Comparison of ENCODE assay signal across 20 cellular contexts in the genomic region with DNA sequence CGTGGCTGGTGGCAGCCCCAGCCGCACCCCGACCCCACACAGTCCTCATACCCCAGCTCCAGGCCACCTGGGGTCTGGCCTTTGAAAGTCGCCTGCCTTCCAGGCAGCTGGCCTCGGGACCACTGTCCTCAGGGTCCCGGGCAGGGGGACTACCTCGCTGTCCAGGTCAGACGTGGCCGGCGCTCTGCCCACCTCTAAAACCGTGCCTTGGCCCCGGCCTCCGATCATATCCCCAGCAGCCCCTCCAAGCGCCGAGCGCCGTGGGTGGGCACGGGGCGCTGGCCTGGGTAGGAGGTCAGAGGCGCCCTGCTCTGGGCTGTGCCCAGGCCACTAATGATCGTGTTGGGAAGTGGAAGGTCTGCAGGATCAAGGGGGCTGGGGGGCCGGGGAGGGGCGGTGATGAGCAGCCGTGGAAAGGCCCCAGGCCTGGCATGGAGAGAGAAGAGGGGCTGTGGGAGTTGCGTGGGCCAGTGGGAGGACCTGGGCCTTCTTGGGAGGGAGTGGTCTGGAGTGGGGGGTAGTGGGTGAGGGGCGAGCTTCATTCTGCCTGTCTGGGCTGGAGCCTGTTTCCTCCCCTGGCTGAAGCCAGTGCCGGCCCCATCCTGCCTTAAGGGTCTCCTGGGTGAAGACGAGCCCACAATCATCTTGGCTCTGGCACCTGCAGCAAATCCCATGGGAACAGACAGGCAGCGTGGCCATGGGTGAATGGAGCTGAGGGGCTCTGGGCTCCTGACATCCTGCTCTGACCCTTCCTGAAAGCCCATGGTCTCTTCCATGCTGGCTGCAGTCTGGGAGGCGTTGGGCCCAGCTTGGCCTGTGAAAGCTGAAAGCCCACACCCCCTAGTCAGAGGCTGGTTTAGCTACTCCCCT. TPM values are rescaled to one million over a fixed set of nuclear protein-coding genes. Genes with fewer than 3 reads are reported as not detected.
DNase-seq lines count a peak whose midpoint lies in the region; ATAC-seq lines count a peak whose summit lies in the region.
"Had no signal": no experiment of that assay in that cellular context is flagged by ENCODE, and none has a peak within 500 bp of the region (broad histone marks: within the 10 kb centered on the region; RNA-seq: fewer than 3 reads in every experiment).

No MANE protein-coding gene starts in this region.

- peaks cover 0 to 31% (median 7%) of the 10 kb centered on the region in 11 experiments; a peak in 11 of 22 replicates for H4K20me1 ChIP-seq in BLaER1 treated with 17β-estradiol and CSF1 and Interleukin-3, amounts not matched to agents 10 nM and 100 nM

- no peak for ATAC-seq in natural killer cell treated with Interleukin-12 subunit alpha and Interleukin-12 subunit beta and Interleukin-15 and Interleukin-18, amount 100 ng/mL, for 72 hours
- no peak for ATAC-seq in GM18867 (IDR thresholded peaks at IDR 0.05; ENCODE audit: unreplicated experiment)
- ATAC-seq: left colon had no signal

- peaks cover 54 to 82% (median 77%) of the 10 kb centered on the region in 10 experiments for H3K4me1 ChIP-seq in BLaER1 treated with 17β-estradiol and CSF1 and Interleukin-3, amounts not matched to agents 10 nM and 100 nM

- H3K4me1 Mint-ChIP-seq in activated T-helper 2 cell treated with anti-CD3 and anti-CD28 coated beads, Interferon-gamma antibody, Interleukin-2, Interleukin-4, amounts not matched to agents 10 μg/mL and 5 μg/mL and 100 μg/mL, durations not matched to agents 14 hours and 24 hours and 36 hours (ENCODE audit: low read depth): peaks cover 2% of the 10 kb centered on the region
- H3K4me1 Mint-ChIP-seq in natural killer cell treated with Interleukin-12 subunit alpha and Interleukin-12 subunit beta and Interleukin-15 and Interleukin-18, amount 100 ng/mL, for 72 hours (ENCODE audit: low read depth in 2 of 2): peaks cover 9 to 11% of the 10 kb centered on the region in 2 donors

- no peaks in the 10 kb centered on the region for H3K9me3 Mint-ChIP-seq in activated T-helper 2 cell treated with anti-CD3 and anti-CD28 coated beads, Interferon-gamma antibody, Interleukin-2, Interleukin-4, amounts not matched to agents 10 μg/mL and 5 μg/mL and 100 μg/mL, durations not matched to agents 14 hours and 24 hours and 36 hours
- H3K9me3 Mint-ChIP-seq in natural killer cell treated with Interleukin-12 subunit alpha and Interleukin-12 subunit beta and Interleukin-15 and Interleukin-18, amount 100 ng/mL, for 72 hours: no peaks in the 10 kb centered on the region

- DNase-seq in H7: peak; percentile 52
- no peak for DNase-seq in activated T-helper 2 cell treated with anti-CD3 and anti-CD28 coated beads, Interferon-gamma antibody, Interleukin-2, Interleukin-4, amounts not matched to agents 10 μg/mL and 5 μg/mL and 100 μg/mL, durations not matched to agents 14 hours and 24 hours and 36 hours (ENCODE audit: low spot score)
- no peak for DNase-seq in natural killer cell treated with Interleukin-12 subunit alpha and Interleukin-12 subunit beta and Interleukin-15 and Interleukin-18, amount 100 ng/mL, for 72 hours (ENCODE audit: low spot score)
- DNase-seq in HEK293T (ENCODE audit: extremely low spot score): no peak
- no peak for DNase-seq in NCI-H226
- DNase-seq: activated CD4-positive, alpha-beta T cell treated with anti-CD3 and anti-CD28 coated beads, Interleukin-2, amount 50 U/mL, for 48 hours; activated effector memory CD4-positive, alpha-beta T cell treated with Interleukin-2 at 50 U/mL for 16 hours; effector memory CD4-positive, alpha-beta T cell; esophagus squamous epithelium; GOT3; left colon; NCI-H1436; NCI-H2171; PC-9; stimulated activated CD4-positive, alpha-beta T cell treated with anti-CD3 and anti-CD28 coated beads, Interleukin-12 subunit alpha, Interleukin-12 subunit beta, amount 100 ng/mL, for 4 hours had no signal

- H3K4me3 ChIP-seq in BLaER1 treated with 17β-estradiol and CSF1 and Interleukin-3, amounts not matched to agents 10 nM and 100 nM: peak overlapping the region in 7 of 10 experiments; percentile 66 to 84 (median 73); a peak in 14 of 20 replicates
- H3K4me3 ChIP-seq in H7 (ENCODE audit: insufficient read depth, low read depth, low read length): no peak overlapping the region
- H3K4me3 ChIP-seq: esophagus squamous epithelium, PC-9, thoracic aorta had no signal

- H3K9ac ChIP-seq in BLaER1 treated with 17β-estradiol and CSF1 and Interleukin-3, amounts not matched to agents 10 nM and 100 nM: peak overlapping the region in 9 of 11 experiments; percentile 77 to 88 (median 87); a peak in 17 of 22 replicates

- H3K27ac ChIP-seq in BLaER1 treated with 17β-estradiol and CSF1 and Interleukin-3, amounts not matched to agents 10 nM and 100 nM: peak overlapping the region in 9 of 11 experiments; percentile 72 to 89 (median 86); a peak in 18 of 22 replicates
- H3K27ac ChIP-seq: neutrophil, PC-9, thoracic aorta had no signal

- H3K9me3 ChIP-seq in BLaER1 treated with 17β-estradiol and CSF1 and Interleukin-3, amounts not matched to agents 10 nM and 100 nM (replicated peaks in 1 of 11): no peaks in the 10 kb centered on the region
- H3K9me3 ChIP-seq: esophagus squamous epithelium, neutrophil, thoracic aorta had no signal

- H3K27me3 Mint-ChIP-seq in activated T-helper 2 cell treated with anti-CD3 and anti-CD28 coated beads, Interferon-gamma antibody, Interleukin-2, Interleukin-4, amounts not matched to agents 10 μg/mL and 5 μg/mL and 100 μg/mL, durations not matched to agents 14 hours and 24 hours and 36 hours (ENCODE audit: low read depth): peaks cover 8% of the 10 kb centered on the region
- peaks cover under 1 to 3% of the 10 kb centered on the region in 2 donors for H3K27me3 Mint-ChIP-seq in natural killer cell treated with Interleukin-12 subunit alpha and Interleukin-12 subunit beta and Interleukin-15 and Interleukin-18, amount 100 ng/mL, for 72 hours

- H3K27ac Mint-ChIP-seq in activated T-helper 2 cell treated with anti-CD3 and anti-CD28 coated beads, Interferon-gamma antibody, Interleukin-2, Interleukin-4, amounts not matched to agents 10 μg/mL and 5 μg/mL and 100 μg/mL, durations not matched to agents 14 hours and 24 hours and 36 hours: peak overlapping the region; percentile 46
- no peak overlapping the region for H3K27ac Mint-ChIP-seq in natural killer cell treated with Interleukin-12 subunit alpha and Interleukin-12 subunit beta and Interleukin-15 and Interleukin-18, amount 100 ng/mL, for 72 hours

- POLR2A ChIA-PET in HEK293T (lab: Yijun Ruan, JAX): interaction anchor here (0.9 to 1.4 kb wide), 2 partner anchors 39 to 61 kb away, joined by 3 read pairs; no protein-coding TSS in a partner anchor

- peaks cover 0 to 24% (median 0%) of the 10 kb centered on the region in 11 experiments; a peak in 7 of 22 replicates for H3K27me3 ChIP-seq in BLaER1 treated with 17β-estradiol and CSF1 and Interleukin-3, amounts not matched to agents 10 nM and 100 nM
- peaks cover 24% of the 10 kb centered on the region for H3K27me3 ChIP-seq in H7 (ENCODE audit: control insufficient read depth, insufficient read depth, low read length)

- no peaks in the 10 kb centered on the region for H3K36me3 ChIP-seq in BLaER1 treated with 17β-estradiol and CSF1 and Interleukin-3, amounts not matched to agents 10 nM and 100 nM
- H3K36me3 ChIP-seq in H7 (replicated peaks; ENCODE audit: control insufficient read depth, insufficient read depth, low read length): no peaks in the 10 kb centered on the region
- H3K36me3 ChIP-seq: esophagus squamous epithelium, neutrophil, thoracic aorta had no signal

- peak overlapping the region; percentile 5 for H3K4me3 Mint-ChIP-seq in activated T-helper 2 cell treated with anti-CD3 and anti-CD28 coated beads, Interferon-gamma antibody, Interleukin-2, Interleukin-4, amounts not matched to agents 10 μg/mL and 5 μg/mL and 100 μg/mL, durations not matched to agents 14 hours and 24 hours and 36 hours (ENCODE audit: low read depth)
- H3K4me3 Mint-ChIP-seq in natural killer cell treated with Interleukin-12 subunit alpha and Interleukin-12 subunit beta and Interleukin-15 and Interleukin-18, amount 100 ng/mL, for 72 hours: peak overlapping the region; percentile 54

- no peaks in the 10 kb centered on the region for H3K36me3 Mint-ChIP-seq in activated T-helper 2 cell treated with anti-CD3 and anti-CD28 coated beads, Interferon-gamma antibody, Interleukin-2, Interleukin-4, amounts not matched to agents 10 μg/mL and 5 μg/mL and 100 μg/mL, durations not matched to agents 14 hours and 24 hours and 36 hours (ENCODE audit: low read depth)
- H3K36me3 Mint-ChIP-seq in natural killer cell treated with Interleukin-12 subunit alpha and Interleukin-12 subunit beta and Interleukin-15 and Interleukin-18, amount 100 ng/mL, for 72 hours: no peaks in the 10 kb centered on the region

- H3K4me2 ChIP-seq in BLaER1 treated with 17β-estradiol and CSF1 and Interleukin-3, amounts not matched to agents 10 nM and 100 nM: peak overlapping the region; percentile 95 to 100 (median 99)
- H3K4me2 ChIP-seq: PC-9 had no signal

- CTCF ChIA-PET in HEK293T (lab: Yijun Ruan, JAX): interaction anchor here (1.1 to 1.9 kb wide), 2 partner anchors 41 to 51 kb away, joined by 4 read pairs; no protein-coding TSS in a partner anchor

- intact Hi-C loops in activated T-helper 2 cell treated with anti-CD3 and anti-CD28 coated beads, Interferon-gamma antibody, Interleukin-2, Interleukin-4, amounts not matched to agents 10 μg/mL and 5 μg/mL and 100 μg/mL, durations not matched to agents 14 hours and 24 hours and 36 hours (cut with micrococcal nuclease): no loop called here

RNA-seq across cellular contexts. Expression of gene TMEM121, which starts 4.9 kb away (rescaled TPM):
- total RNA-seq in H7 (2014; rRNA removed; shearing (Covaris generic)): 0.67 and 0.80 TPM in 2 replicates
- total RNA-seq in activated T-helper 2 cell treated with anti-CD3 and anti-CD28 coated beads, Interferon-gamma antibody, Interleukin-2, Interleukin-4, amounts not matched to agents 10 μg/mL and 5 μg/mL and 100 μg/mL, durations not matched to agents 14 hours and 24 hours and 36 hours: 8.2 and 9.6 TPM in 2 replicates
- total RNA-seq in natural killer cell treated with Interleukin-12 subunit alpha and Interleukin-12 subunit beta and Interleukin-15 and Interleukin-18, amount 100 ng/mL, for 72 hours: 1 to 10 TPM; 1.8 to 4.2 TPM

RNA-seq across cellular contexts. Expression of gene TEDC1, which starts 40.3 kb away (rescaled TPM):
- 24.5 and 28.5 TPM in 2 replicates for total RNA-seq in H7 (2014; rRNA removed; shearing (Covaris generic))
- total RNA-seq in activated T-helper 2 cell treated with anti-CD3 and anti-CD28 coated beads, Interferon-gamma antibody, Interleukin-2, Interleukin-4, amounts not matched to agents 10 μg/mL and 5 μg/mL and 100 μg/mL, durations not matched to agents 14 hours and 24 hours and 36 hours: 38.2 and 42.6 TPM in 2 replicates
- total RNA-seq in natural killer cell treated with Interleukin-12 subunit alpha and Interleukin-12 subunit beta and Interleukin-15 and Interleukin-18, amount 100 ng/mL, for 72 hours: 10 to 100 TPM; 25.1 to 59.2 TPM

RNA-seq across cellular contexts. Expression of gene CRIP1, which starts 44.6 kb away (rescaled TPM):
- total RNA-seq in H7 (2014; rRNA removed; shearing (Covaris generic)): 0.96 and 5.4 TPM in 2 replicates
- total RNA-seq in activated T-helper 2 cell treated with anti-CD3 and anti-CD28 coated beads, Interferon-gamma antibody, Interleukin-2, Interleukin-4, amounts not matched to agents 10 μg/mL and 5 μg/mL and 100 μg/mL, durations not matched to agents 14 hours and 24 hours and 36 hours: 156 and 185 TPM in 2 replicates
- 10 to 100 TPM; 39.0 to 82.7 TPM for total RNA-seq in natural killer cell treated with Interleukin-12 subunit alpha and Interleukin-12 subunit beta and Interleukin-15 and Interleukin-18, amount 100 ng/mL, for 72 hours
- total RNA-seq: M059J had no signal

RNA-seq across cellular contexts. Expression of gene CRIP2, which starts 56.7 kb away (rescaled TPM):
- 3.7 and 8.7 TPM in 2 replicates for total RNA-seq in H7 (2014; rRNA removed; shearing (Covaris generic))
- total RNA-seq in activated T-helper 2 cell treated with anti-CD3 and anti-CD28 coated beads, Interferon-gamma antibody, Interleukin-2, Interleukin-4, amounts not matched to agents 10 μg/mL and 5 μg/mL and 100 μg/mL, durations not matched to agents 14 hours and 24 hours and 36 hours: 0.16 and 0.55 TPM in 2 replicates
- 1 to 10 TPM in 1 of 2 donors, under 1 TPM in 1; 0.98 to 2.2 TPM for total RNA-seq in natural killer cell treated with Interleukin-12 subunit alpha and Interleukin-12 subunit beta and Interleukin-15 and Interleukin-18, amount 100 ng/mL, for 72 hours
